2 cellular contexts compared by ENCODE assay signal in the genomic region with DNA sequence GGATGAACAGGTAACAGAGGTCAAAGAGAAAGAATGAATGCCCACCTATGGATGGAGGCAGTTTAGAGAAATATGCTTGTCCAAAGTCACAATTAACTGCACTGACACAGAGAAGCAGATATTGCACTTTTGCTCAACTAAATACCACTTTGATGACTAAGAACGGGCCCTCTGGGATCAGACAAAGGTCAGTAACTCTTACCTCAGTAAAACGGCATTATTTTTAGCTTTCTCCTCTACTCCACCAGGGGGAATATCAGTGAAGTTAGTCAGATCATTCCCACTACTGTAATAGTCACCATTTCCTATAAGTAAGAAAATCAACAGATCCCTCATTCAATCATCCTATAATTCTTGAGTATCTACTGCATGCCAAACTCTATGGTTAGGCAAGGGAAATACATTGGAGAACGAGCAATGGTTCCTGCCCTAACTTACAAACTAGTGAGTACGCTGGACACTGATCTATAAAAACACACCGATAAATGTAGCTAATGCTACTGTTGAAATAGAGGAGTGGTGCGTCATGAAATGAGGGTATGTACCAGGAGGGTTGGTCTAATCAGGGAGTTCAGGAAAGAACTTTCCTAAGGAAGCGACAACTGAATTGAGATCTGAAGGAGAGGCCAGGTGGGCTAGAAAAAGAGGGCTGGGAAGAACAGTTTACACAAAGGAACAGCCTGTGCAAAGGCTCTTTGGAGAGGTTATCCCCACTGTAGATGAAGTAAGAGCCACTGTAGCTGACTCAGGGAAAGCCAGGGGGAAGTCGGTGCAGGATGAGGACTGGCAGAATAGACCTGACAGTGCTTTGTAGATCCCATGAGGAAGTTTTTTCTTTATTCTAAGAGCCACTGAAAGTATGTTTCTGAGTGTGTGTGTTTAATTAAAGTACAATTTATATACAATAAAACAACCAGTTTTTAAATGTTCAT.
TF ChIP-seq lines count a peak whose summit lies in the region.

No MANE protein-coding gene starts in this region.

TF ChIP-seq in A549, 52 proteins besides CTCF, POLR2A, EP300 and RAD21:
- TF ChIP-seq SREBF2 (IDR thresholded peaks at IDR 0.05) (no peak), MAFK (IDR thresholded peaks at IDR 0.05; ENCODE audit: partially characterized antibody) (no peak), CEBPB (IDR thresholded peaks at IDR 0.05) (0 out of 4 replicates have a peak, but pooled peaks of 1 of the 2 experiments have one; percentile 42), CBX2 (IDR thresholded peaks at IDR 0.05; ENCODE audit: borderline replicate concordance, low read depth) (no peak), FOSL2 (IDR thresholded peaks at IDR 0.05) (peak; percentile 36; the same call in 1 of the 2 replicates), FOSL2 (CRISPR knock-in tag; IDR thresholded peaks at IDR 0.05) (peak; percentile 79), RARB (CRISPR knock-in tag; IDR thresholded peaks at IDR 0.05) (0 out of 2 replicates have a peak, but pooled peaks have one; percentile 48), JUNB (IDR thresholded peaks at IDR 0.05) (peak; percentile 41; the same call in 1 of the 2 replicates)

TF ChIP-seq in K562, 482 proteins besides CTCF, POLR2A, EP300 and RAD21 (continues in another document):
- TF ChIP-seq, protein P1, sequence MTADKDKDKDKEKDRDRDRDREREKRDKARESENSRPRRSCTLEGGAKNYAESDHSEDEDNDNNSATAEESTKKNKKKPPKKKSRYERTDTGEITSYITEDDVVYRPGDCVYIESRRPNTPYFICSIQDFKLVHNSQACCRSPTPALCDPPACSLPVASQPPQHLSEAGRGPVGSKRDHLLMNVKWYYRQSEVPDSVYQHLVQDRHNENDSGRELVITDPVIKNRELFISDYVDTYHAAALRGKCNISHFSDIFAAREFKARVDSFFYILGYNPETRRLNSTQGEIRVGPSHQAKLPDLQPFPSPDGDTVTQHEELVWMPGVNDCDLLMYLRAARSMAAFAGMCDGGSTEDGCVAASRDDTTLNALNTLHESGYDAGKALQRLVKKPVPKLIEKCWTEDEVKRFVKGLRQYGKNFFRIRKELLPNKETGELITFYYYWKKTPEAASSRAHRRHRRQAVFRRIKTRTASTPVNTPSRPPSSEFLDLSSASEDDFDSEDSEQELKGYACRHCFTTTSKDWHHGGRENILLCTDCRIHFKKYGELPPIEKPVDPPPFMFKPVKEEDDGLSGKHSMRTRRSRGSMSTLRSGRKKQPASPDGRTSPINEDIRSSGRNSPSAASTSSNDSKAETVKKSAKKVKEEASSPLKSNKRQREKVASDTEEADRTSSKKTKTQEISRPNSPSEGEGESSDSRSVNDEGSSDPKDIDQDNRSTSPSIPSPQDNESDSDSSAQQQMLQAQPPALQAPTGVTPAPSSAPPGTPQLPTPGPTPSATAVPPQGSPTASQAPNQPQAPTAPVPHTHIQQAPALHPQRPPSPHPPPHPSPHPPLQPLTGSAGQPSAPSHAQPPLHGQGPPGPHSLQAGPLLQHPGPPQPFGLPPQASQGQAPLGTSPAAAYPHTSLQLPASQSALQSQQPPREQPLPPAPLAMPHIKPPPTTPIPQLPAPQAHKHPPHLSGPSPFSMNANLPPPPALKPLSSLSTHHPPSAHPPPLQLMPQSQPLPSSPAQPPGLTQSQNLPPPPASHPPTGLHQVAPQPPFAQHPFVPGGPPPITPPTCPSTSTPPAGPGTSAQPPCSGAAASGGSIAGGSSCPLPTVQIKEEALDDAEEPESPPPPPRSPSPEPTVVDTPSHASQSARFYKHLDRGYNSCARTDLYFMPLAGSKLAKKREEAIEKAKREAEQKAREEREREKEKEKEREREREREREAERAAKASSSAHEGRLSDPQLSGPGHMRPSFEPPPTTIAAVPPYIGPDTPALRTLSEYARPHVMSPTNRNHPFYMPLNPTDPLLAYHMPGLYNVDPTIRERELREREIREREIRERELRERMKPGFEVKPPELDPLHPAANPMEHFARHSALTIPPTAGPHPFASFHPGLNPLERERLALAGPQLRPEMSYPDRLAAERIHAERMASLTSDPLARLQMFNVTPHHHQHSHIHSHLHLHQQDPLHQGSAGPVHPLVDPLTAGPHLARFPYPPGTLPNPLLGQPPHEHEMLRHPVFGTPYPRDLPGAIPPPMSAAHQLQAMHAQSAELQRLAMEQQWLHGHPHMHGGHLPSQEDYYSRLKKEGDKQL (CRISPR knock-in tag; IDR thresholded peaks at IDR 0.05; ENCODE audit: borderline replicate concordance): no peak
- TF ChIP-seq E2F3 (CRISPR knock-in tag; IDR thresholded peaks at IDR 0.05) (no peak), ZSCAN32 (CRISPR knock-in tag; IDR thresholded peaks at IDR 0.05) (peak; percentile 52; the same call in 1 of the 2 replicates), ZNF311 (CRISPR knock-in tag; IDR thresholded peaks at IDR 0.05) (no peak), ETV6 (IDR thresholded peaks at IDR 0.05; ENCODE audit: borderline replicate concordance in 1 of 2, low read depth in 2 of 2, low read length in 1 of 2) (no peak), ETV6 (CRISPR knock-in tag; IDR thresholded peaks at IDR 0.05; ENCODE audit: borderline replicate concordance) (no peak), CEBPG (CRISPR knock-in tag; IDR thresholded peaks at IDR 0.05) (0 out of 2 replicates have a peak, but pooled peaks have one; percentile 2), CEBPG (tag; conservative IDR thresholded peaks at IDR 0.05 in 1 of 2, IDR thresholded peaks at IDR 0.05 in 1 of 2) (no peak), GATAD2A (IDR thresholded peaks at IDR 0.05) (no peak), ELF2 (CRISPR knock-in tag; IDR thresholded peaks at IDR 0.05) (no peak), POLR2B (IDR thresholded peaks at IDR 0.05; ENCODE audit: low read depth, partially characterized antibody) (no peak), PRPF4 (IDR thresholded peaks at IDR 0.05; ENCODE audit: insufficient read depth, low read depth, low read length, poor library complexity, severe bottlenecking) (no peak), JUN (IDR thresholded peaks at IDR 0.05; ENCODE audit: borderline replicate concordance, low read depth, low read length) (peak; percentile 38; the same call in 1 of the 2 replicates), JUN (CRISPR knock-in tag; IDR thresholded peaks at IDR 0.05; ENCODE audit: borderline replicate concordance) (no peak), TEAD2 (tag; IDR thresholded peaks at IDR 0.05) (no peak), ILF3 (IDR thresholded peaks at IDR 0.05; ENCODE audit: borderline replicate concordance) (no peak), JUND (IDR thresholded peaks at IDR 0.05; ENCODE audit: borderline replicate concordance, low read depth, low read length) (peak; percentile 58), JUND (tag; IDR thresholded peaks at IDR 0.05; ENCODE audit: borderline replicate concordance, low read depth, low read length) (0 out of 3 replicates have a peak, but pooled peaks have one; percentile 12), ARID1B (IDR thresholded peaks at IDR 0.05) (0 out of 2 replicates have a peak, but pooled peaks have one; percentile 13), XRCC4 (IDR thresholded peaks at IDR 0.05; ENCODE audit: extremely low read depth, insufficient read depth, insufficient read length) (no peak), MTA1 (IDR thresholded peaks at IDR 0.05; ENCODE audit: borderline replicate concordance) (no peak), RFX7 (CRISPR knock-in tag; IDR thresholded peaks at IDR 0.05) (no peak), CSDE1 (IDR thresholded peaks at IDR 0.05) (no peak), CREM (IDR thresholded peaks at IDR 0.05; ENCODE audit: low read depth) (no peak), TAL1 (IDR thresholded peaks at IDR 0.05) (0 out of 2 replicates have a peak, but pooled peaks have one; percentile 4), RBM34 (IDR thresholded peaks at IDR 0.05; ENCODE audit: borderline replicate concordance, insufficient read depth, low read length) (no peak), CBX1 (IDR thresholded peaks at IDR 0.05; ENCODE audit: low read depth) (no peak), SMC3 (conservative IDR thresholded peaks at IDR 0.05; ENCODE audit: insufficient read depth, low read depth, low read length) (0 out of 2 replicates have a peak, but pooled peaks have one; percentile 12), RBM17 (IDR thresholded peaks at IDR 0.05; ENCODE audit: borderline replicate concordance, low read depth, low read length) (no peak), POLR2AphosphoS5 (IDR thresholded peaks at IDR 0.05; ENCODE audit: control insufficient read depth, insufficient read depth, low read depth, low read length) (0 out of 2 replicates have a peak, but pooled peaks have one; percentile 25), FOSL1 (tag; conservative IDR thresholded peaks at IDR 0.05) (peak; percentile 69), ZNF764 (CRISPR knock-in tag; IDR thresholded peaks at IDR 0.05; ENCODE audit: low read depth) (no peak)
- TF ChIP-seq, protein P2, sequence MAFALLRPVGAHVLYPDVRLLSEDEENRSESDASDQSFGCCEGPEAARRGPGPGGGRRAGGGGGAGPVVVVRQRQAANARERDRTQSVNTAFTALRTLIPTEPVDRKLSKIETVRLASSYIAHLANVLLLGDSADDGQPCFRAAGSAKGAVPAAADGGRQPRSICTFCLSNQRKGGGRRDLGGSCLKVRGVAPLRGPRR (CRISPR knock-in tag; IDR thresholded peaks at IDR 0.05): no peak
- TF ChIP-seq, protein P3, sequence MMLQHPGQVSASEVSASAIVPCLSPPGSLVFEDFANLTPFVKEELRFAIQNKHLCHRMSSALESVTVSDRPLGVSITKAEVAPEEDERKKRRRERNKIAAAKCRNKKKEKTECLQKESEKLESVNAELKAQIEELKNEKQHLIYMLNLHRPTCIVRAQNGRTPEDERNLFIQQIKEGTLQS (IDR thresholded peaks at IDR 0.05): peak; percentile 58
- TF ChIP-seq, protein P3 (CRISPR knock-in tag; conservative IDR thresholded peaks at IDR 0.05): no peak
- TF ChIP-seq, protein P4, sequence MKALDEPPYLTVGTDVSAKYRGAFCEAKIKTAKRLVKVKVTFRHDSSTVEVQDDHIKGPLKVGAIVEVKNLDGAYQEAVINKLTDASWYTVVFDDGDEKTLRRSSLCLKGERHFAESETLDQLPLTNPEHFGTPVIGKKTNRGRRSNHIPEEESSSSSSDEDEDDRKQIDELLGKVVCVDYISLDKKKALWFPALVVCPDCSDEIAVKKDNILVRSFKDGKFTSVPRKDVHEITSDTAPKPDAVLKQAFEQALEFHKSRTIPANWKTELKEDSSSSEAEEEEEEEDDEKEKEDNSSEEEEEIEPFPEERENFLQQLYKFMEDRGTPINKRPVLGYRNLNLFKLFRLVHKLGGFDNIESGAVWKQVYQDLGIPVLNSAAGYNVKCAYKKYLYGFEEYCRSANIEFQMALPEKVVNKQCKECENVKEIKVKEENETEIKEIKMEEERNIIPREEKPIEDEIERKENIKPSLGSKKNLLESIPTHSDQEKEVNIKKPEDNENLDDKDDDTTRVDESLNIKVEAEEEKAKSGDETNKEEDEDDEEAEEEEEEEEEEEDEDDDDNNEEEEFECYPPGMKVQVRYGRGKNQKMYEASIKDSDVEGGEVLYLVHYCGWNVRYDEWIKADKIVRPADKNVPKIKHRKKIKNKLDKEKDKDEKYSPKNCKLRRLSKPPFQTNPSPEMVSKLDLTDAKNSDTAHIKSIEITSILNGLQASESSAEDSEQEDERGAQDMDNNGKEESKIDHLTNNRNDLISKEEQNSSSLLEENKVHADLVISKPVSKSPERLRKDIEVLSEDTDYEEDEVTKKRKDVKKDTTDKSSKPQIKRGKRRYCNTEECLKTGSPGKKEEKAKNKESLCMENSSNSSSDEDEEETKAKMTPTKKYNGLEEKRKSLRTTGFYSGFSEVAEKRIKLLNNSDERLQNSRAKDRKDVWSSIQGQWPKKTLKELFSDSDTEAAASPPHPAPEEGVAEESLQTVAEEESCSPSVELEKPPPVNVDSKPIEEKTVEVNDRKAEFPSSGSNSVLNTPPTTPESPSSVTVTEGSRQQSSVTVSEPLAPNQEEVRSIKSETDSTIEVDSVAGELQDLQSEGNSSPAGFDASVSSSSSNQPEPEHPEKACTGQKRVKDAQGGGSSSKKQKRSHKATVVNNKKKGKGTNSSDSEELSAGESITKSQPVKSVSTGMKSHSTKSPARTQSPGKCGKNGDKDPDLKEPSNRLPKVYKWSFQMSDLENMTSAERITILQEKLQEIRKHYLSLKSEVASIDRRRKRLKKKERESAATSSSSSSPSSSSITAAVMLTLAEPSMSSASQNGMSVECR (CRISPR knock-in tag; IDR thresholded peaks at IDR 0.05): no peak
- TF ChIP-seq, protein P5, sequence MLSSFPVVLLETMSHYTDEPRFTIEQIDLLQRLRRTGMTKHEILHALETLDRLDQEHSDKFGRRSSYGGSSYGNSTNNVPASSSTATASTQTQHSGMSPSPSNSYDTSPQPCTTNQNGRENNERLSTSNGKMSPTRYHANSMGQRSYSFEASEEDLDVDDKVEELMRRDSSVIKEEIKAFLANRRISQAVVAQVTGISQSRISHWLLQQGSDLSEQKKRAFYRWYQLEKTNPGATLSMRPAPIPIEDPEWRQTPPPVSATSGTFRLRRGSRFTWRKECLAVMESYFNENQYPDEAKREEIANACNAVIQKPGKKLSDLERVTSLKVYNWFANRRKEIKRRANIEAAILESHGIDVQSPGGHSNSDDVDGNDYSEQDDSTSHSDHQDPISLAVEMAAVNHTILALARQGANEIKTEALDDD (IDR thresholded peaks at IDR 0.05): peak; percentile 50; the same call in 1 of the 2 replicates
- TF ChIP-seq, protein P6, sequence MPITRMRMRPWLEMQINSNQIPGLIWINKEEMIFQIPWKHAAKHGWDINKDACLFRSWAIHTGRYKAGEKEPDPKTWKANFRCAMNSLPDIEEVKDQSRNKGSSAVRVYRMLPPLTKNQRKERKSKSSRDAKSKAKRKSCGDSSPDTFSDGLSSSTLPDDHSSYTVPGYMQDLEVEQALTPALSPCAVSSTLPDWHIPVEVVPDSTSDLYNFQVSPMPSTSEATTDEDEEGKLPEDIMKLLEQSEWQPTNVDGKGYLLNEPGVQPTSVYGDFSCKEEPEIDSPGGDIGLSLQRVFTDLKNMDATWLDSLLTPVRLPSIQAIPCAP (CRISPR knock-in tag; IDR thresholded peaks at IDR 0.05; ENCODE audit: borderline replicate concordance): no peak
- TF ChIP-seq, protein P7, sequence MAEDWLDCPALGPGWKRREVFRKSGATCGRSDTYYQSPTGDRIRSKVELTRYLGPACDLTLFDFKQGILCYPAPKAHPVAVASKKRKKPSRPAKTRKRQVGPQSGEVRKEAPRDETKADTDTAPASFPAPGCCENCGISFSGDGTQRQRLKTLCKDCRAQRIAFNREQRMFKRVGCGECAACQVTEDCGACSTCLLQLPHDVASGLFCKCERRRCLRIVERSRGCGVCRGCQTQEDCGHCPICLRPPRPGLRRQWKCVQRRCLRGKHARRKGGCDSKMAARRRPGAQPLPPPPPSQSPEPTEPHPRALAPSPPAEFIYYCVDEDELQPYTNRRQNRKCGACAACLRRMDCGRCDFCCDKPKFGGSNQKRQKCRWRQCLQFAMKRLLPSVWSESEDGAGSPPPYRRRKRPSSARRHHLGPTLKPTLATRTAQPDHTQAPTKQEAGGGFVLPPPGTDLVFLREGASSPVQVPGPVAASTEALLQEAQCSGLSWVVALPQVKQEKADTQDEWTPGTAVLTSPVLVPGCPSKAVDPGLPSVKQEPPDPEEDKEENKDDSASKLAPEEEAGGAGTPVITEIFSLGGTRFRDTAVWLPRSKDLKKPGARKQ (CRISPR knock-in tag; IDR thresholded peaks at IDR 0.05): peak; percentile 62; the same call in 1 of the 2 replicates
